In genomic region chr11:45879803-45880685, GRCh38 we compare ENCODE assay signal across 11 cellular contexts. TPM values are rescaled to one million over a fixed set of nuclear protein-coding genes. Genes with fewer than 3 reads are reported as not detected.
DNase-seq lines count a peak whose midpoint lies in the region; ATAC-seq, FAIRE-seq and TF ChIP-seq lines count a peak whose summit lies in the region.
"Had no signal": no experiment of that assay in that cellular context is flagged by ENCODE, and none has a peak within 500 bp of the region (broad histone marks: within the 10 kb centered on the region; RNA-seq: fewer than 3 reads in every experiment).

No MANE protein-coding gene starts in this region.

- TF ChIP-seq RAD21 in A549 (conservative IDR thresholded peaks at IDR 0.05 in 1 of 2, IDR thresholded peaks at IDR 0.05 in 1 of 2), result no peak

- TF ChIP-seq POLR2A in A549 (IDR thresholded peaks at IDR 0.05; ENCODE audit: low read length), result no peak

- CTCF ChIA-PET in A549 (lab: Yijun Ruan, JAX), result interaction anchor here (0.6 to 5.6 kb wide), 2 partner anchors 7 to 37 kb away, joined by 3 to 39 read pairs; no protein-coding TSS in a partner anchor

- POLR2A ChIA-PET in A549 (lab: Yijun Ruan, JAX), result no interaction called here

- peak in 1 of 2 experiments; percentile 53; a peak in 4 of 6 replicates for ATAC-seq in A549
- ATAC-seq in GM21360 (IDR thresholded peaks at IDR 0.05; ENCODE audit: unreplicated experiment), result no peak
- ATAC-seq: naive thymus-derived CD8-positive, alpha-beta T cell had no signal

- FAIRE-seq in A549 (lab: Jason Lieb, UNC), result no peak
- FAIRE-seq: endothelial cell of umbilical vein had no signal

- no peak for TF ChIP-seq CTCF in A549 (IDR thresholded peaks at IDR 0.05)
- no peak for TF ChIP-seq CTCF in GM20000 (IDR thresholded peaks at IDR 0.05; ENCODE audit: extremely low read depth, missing control alignments)

- peaks cover 27% of the 10 kb centered on the region for H3K4me1 ChIP-seq in A549

- H3K4me2 ChIP-seq in A549, result peak overlapping the region; percentile 36

- 49% methylated on average over 7 of the region's 7 CpGs for WGBS in A549 (ENCODE audit: missing lambda C conversion rate)

- DNase-seq in A549 (ENCODE audit: low read depth in 1 of 2, low spot score in 1 of 2) (peak in 1 of 2 experiments; percentile 19), LoVo (ENCODE audit: low spot score) (peak; percentile 42), SHP77 treated with DMSO at 0.1 percent for 48 hours (lab: John Stamatoyannopoulos, UW) (peak; percentile 56), head of caudate nucleus (peak in 25 of 42 donors; percentile 43 to 86 (median 63)), T-helper 1 cell (no peak), GM20000 (ENCODE audit: low spot score) (no peak)
- DNase-seq in effector CD8-positive, alpha-beta T cell (lab: John Stamatoyannopoulos, UW), result no peak
- DNase-seq: naive thymus-derived CD8-positive, alpha-beta T cell; NCI-H446 treated with DMSO at 0.1 percent for 48 hours had no signal

- no peak overlapping the region for H3K4me3 ChIP-seq in A549

- intact Hi-C loops in head of caudate nucleus (cut with DNase I), result loop anchor here (10.0 kb wide), 1 partner anchor 125 kb away; no protein-coding TSS in a partner anchor

- no peaks in the 10 kb centered on the region for H3K9me3 ChIP-seq in A549

- no peak for TF ChIP-seq EP300 in A549 (IDR thresholded peaks at IDR 0.05)

- H3K27ac ChIP-seq in A549, result peak overlapping the region; percentile 11 to 22; a peak in 2 of 6 replicates

TF ChIP-seq in A549, 52 proteins besides CTCF, POLR2A, EP300 and RAD21:
- TF ChIP-seq BHLHE40 (IDR thresholded peaks at IDR 0.05; ENCODE audit: low read depth, low read length), result no peak
- peak; percentile 46; the same call in 1 of the 2 replicates for TF ChIP-seq FOSL2 (IDR thresholded peaks at IDR 0.05)
- no peak for TF ChIP-seq FOSL2 (CRISPR knock-in tag; IDR thresholded peaks at IDR 0.05)
- TF ChIP-seq HEYL (CRISPR knock-in tag; IDR thresholded peaks at IDR 0.05), result no peak

RNA-seq across cellular contexts. Expression of gene MAPK8IP1, which starts 5.4 kb away (rescaled TPM):
- polyA plus RNA-seq in A549 (2011; rRNA removed), result 2.6 and 2.7 TPM in 2 replicates
- 4.6 and 6.8 TPM in 2 replicates for polyA plus RNA-seq in A549 (2012; cell fraction: cytosol; rRNA removed)
- polyA plus RNA-seq in A549 (2012; cell fraction: nucleus; rRNA removed), result 7.0 and 12.5 TPM in 2 replicates
- 5.4 to 5.8 TPM (median 5.7 TPM) in 3 replicates for polyA plus RNA-seq in A549 (2017; fragmentation: RNase III; extraction: RNeasy Plus Mini Kit Qiagen cat#74134 plus additional on column Dnase treatment)
- polyA minus RNA-seq in A549 (2011; rRNA and poly(A)+ RNA removed), result 5.4 and 6.4 TPM in 2 replicates
- polyA plus RNA-seq: naive thymus-derived CD8-positive, alpha-beta T cell had no signal

RNA-seq across cellular contexts. Expression of gene FREY1, which starts 27.0 kb away (rescaled TPM):
- polyA plus RNA-seq in A549 (2011; rRNA removed) (0.17 TPM in 1 of 2 replicates, not detected in the other), A549 (2017; fragmentation: RNase III; extraction: RNeasy Plus Mini Kit Qiagen cat#74134 plus additional on column Dnase treatment) (0.18 to 0.22 TPM (median 0.21 TPM) in 3 replicates)
- polyA plus RNA-seq in A549 (2012; cell fraction: cytosol; rRNA removed), result 0.13 and 0.18 TPM in 2 replicates
- 1.7 and 2.0 TPM in 2 replicates for polyA plus RNA-seq in A549 (2012; cell fraction: nucleus; rRNA removed)
- polyA minus RNA-seq in A549 (2011; rRNA and poly(A)+ RNA removed), result 1.1 and 2.7 TPM in 2 replicates
- polyA plus RNA-seq: naive thymus-derived CD8-positive, alpha-beta T cell had no signal

RNA-seq across cellular contexts. Expression of gene CRY2, which starts 32.8 kb away (rescaled TPM):
- 4.1 and 4.9 TPM in 2 replicates for polyA plus RNA-seq in A549 (2011; rRNA removed)
- 2.3 and 3.2 TPM in 2 replicates for polyA plus RNA-seq in A549 (2012; cell fraction: cytosol; rRNA removed)
- polyA plus RNA-seq in A549 (2012; cell fraction: nucleus; rRNA removed), result 10.4 and 10.6 TPM in 2 replicates
- 2.9 to 4.0 TPM (median 3.2 TPM) in 3 replicates for polyA plus RNA-seq in A549 (2017; fragmentation: RNase III; extraction: RNeasy Plus Mini Kit Qiagen cat#74134 plus additional on column Dnase treatment)
- 12.8 and 13.8 TPM in 2 replicates for polyA minus RNA-seq in A549 (2011; rRNA and poly(A)+ RNA removed)

RNA-seq across cellular contexts. Expression of gene PEX16, which starts 37.6 kb away (rescaled TPM):
- polyA plus RNA-seq in A549 (2011; rRNA removed) (18.0 and 20.2 TPM in 2 replicates), A549 (2017; fragmentation: RNase III; extraction: RNeasy Plus Mini Kit Qiagen cat#74134 plus additional on column Dnase treatment) (16.2 to 18.2 TPM (median 17.8 TPM) in 3 replicates)
- 28.6 and 34.6 TPM in 2 replicates for polyA plus RNA-seq in A549 (2012; cell fraction: cytosol; rRNA removed)
- 83.0 and 92.0 TPM in 2 replicates for polyA plus RNA-seq in A549 (2012; cell fraction: nucleus; rRNA removed)
- 8.4 and 12.7 TPM in 2 replicates for polyA minus RNA-seq in A549 (2011; rRNA and poly(A)+ RNA removed)

RNA-seq across cellular contexts. Expression of gene LARGE2, which starts 42.4 kb away (rescaled TPM):
- polyA plus RNA-seq in A549 (2011; rRNA removed) (0.97 and 1.2 TPM in 2 replicates), A549 (2017; fragmentation: RNase III; extraction: RNeasy Plus Mini Kit Qiagen cat#74134 plus additional on column Dnase treatment) (1.4 to 2.3 TPM (median 2.1 TPM) in 3 replicates)
- 4.4 and 5.0 TPM in 2 replicates for polyA plus RNA-seq in A549 (2012; cell fraction: cytosol; rRNA removed)
- polyA plus RNA-seq in A549 (2012; cell fraction: nucleus; rRNA removed), result 10.8 and 14.4 TPM in 2 replicates
- polyA minus RNA-seq in A549 (2011; rRNA and poly(A)+ RNA removed), result 0.70 and 1.4 TPM in 2 replicates

Comparison
In these comparisons a context has a peak if more than half of its experiments do, and no peak if none do; other contexts are left out.
1. DNase-seq: peak in LoVo (single experiment), SHP77 treated with DMSO at 0.1 percent for 48 hours (single experiment) and head of caudate nucleus (25 of 42); none in T-helper 1 cell (0 of 5), effector CD8-positive, alpha-beta T cell (single experiment) and GM20000 (single experiment).